In genomic region chr13:50400930-50401553, GRCh38 we compare ENCODE assay signal across 8 cellular contexts.
A peak's percentile ranks its signal among the peaks of the same experiment; 100 is the strongest.
DNase-seq lines count a peak whose midpoint lies in the region; ATAC-seq lines count a peak whose summit lies in the region.

No MANE protein-coding gene starts in this region.

- no peak for ATAC-seq in HG03469 (IDR thresholded peaks at IDR 0.05; ENCODE audit: unreplicated experiment)

- DNase-seq in ELR (ENCODE audit: low read depth) (peak; percentile 43), RPMI7951 (ENCODE audit: low read depth) (peak; percentile 88), fibroblast of the conjunctiva (ENCODE audit: low read depth) (peak; percentile 64), pons (ENCODE audit: low spot score) (peak; percentile 98), NAMALWA (ENCODE audit: low spot score) (no peak), mesenteric fat pad (ENCODE audit: low spot score) (no peak), GOT3 (lab: John Stamatoyannopoulos, UW) (no peak)

Comparison
In these comparisons a context has a peak if more than half of its experiments do, and no peak if none do; other contexts are left out.
1. DNase-seq: peak in ELR (single experiment), RPMI7951 (single experiment), fibroblast of the conjunctiva (single experiment) and pons (single experiment); none in NAMALWA (single experiment), mesenteric fat pad (single experiment) and GOT3 (single experiment).